Comparison of ENCODE assay signal across 1 cellular context in the genomic region with DNA sequence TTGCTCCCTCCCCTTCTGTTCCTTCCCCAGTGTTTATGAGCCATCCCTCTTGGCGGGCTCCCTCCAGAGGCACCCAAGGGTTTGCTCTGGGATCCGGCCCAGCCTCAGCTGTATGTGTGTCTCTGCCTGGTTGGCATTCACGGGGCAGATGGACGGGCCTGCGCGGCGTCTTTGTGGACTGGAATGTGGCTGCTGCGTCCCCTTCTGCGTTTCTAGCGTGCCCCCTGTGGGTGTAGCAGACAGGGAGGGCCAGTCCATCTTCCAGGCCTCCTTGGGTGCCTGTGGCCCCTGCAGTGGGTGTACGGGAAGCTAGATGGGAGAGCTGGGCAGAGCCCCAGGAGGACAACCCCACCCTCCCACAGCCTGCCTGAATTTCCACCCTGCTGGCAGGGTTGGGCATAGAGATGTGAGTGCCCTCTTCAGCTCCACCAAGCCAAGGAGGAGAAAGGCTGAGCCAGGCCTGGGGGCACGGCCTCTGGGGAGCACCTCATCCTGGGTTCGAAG.
TF ChIP-seq lines count a peak whose summit lies in the region.

No MANE protein-coding gene starts in this region.

TF ChIP-seq in WTC11, 78 proteins besides CTCF, POLR2A, EP300 and RAD21 (continued from another document):
- TF ChIP-seq, protein P1, sequence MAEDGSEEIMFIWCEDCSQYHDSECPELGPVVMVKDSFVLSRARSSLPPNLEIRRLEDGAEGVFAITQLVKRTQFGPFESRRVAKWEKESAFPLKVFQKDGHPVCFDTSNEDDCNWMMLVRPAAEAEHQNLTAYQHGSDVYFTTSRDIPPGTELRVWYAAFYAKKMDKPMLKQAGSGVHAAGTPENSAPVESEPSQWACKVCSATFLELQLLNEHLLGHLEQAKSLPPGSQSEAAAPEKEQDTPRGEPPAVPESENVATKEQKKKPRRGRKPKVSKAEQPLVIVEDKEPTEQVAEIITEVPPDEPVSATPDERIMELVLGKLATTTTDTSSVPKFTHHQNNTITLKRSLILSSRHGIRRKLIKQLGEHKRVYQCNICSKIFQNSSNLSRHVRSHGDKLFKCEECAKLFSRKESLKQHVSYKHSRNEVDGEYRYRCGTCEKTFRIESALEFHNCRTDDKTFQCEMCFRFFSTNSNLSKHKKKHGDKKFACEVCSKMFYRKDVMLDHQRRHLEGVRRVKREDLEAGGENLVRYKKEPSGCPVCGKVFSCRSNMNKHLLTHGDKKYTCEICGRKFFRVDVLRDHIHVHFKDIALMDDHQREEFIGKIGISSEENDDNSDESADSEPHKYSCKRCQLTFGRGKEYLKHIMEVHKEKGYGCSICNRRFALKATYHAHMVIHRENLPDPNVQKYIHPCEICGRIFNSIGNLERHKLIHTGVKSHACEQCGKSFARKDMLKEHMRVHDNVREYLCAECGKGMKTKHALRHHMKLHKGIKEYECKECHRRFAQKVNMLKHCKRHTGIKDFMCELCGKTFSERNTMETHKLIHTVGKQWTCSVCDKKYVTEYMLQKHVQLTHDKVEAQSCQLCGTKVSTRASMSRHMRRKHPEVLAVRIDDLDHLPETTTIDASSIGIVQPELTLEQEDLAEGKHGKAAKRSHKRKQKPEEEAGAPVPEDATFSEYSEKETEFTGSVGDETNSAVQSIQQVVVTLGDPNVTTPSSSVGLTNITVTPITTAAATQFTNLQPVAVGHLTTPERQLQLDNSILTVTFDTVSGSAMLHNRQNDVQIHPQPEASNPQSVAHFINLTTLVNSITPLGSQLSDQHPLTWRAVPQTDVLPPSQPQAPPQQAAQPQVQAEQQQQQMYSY (CRISPR knock-in tag; IDR thresholded peaks at IDR 0.05): no peak
- TF ChIP-seq RELA (CRISPR knock-in tag; IDR thresholded peaks at IDR 0.05; ENCODE audit: borderline replicate concordance): no peak
- TF ChIP-seq, protein P2, sequence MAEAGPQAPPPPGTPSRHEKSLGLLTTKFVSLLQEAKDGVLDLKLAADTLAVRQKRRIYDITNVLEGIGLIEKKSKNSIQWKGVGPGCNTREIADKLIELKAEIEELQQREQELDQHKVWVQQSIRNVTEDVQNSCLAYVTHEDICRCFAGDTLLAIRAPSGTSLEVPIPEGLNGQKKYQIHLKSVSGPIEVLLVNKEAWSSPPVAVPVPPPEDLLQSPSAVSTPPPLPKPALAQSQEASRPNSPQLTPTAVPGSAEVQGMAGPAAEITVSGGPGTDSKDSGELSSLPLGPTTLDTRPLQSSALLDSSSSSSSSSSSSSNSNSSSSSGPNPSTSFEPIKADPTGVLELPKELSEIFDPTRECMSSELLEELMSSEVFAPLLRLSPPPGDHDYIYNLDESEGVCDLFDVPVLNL (CRISPR knock-in tag; IDR thresholded peaks at IDR 0.05; ENCODE audit: borderline replicate concordance, low read depth): no peak
TF ChIP-seq in WTC11: peak in this region for 0.
